33 cellular contexts compared by ENCODE assay signal in genomic region chr20:33640287-33640686, GRCh38. TPM values are rescaled to one million over a fixed set of nuclear protein-coding genes. Genes with fewer than 3 reads are reported as not detected.
"Had no signal": no experiment of that assay in that cellular context is flagged by ENCODE, and none has a peak within 500 bp of the region (broad histone marks: within the 10 kb centered on the region; RNA-seq: fewer than 3 reads in every experiment).

No MANE protein-coding gene starts in this region.

- H3K4me1 Mint-ChIP-seq: activated naive CD8-positive, alpha-beta T cell treated with anti-CD3 and anti-CD28 coated beads for 36 hours; natural killer cell; T-helper 17 cell had no signal

- H3K27ac Mint-ChIP-seq: activated CD8-positive, alpha-beta T cell treated with anti-CD3 and anti-CD28 coated beads for 36 hours; activated naive CD4-positive, alpha-beta T cell treated with anti-CD3 and anti-CD28 coated beads for 36 hours; activated naive CD8-positive, alpha-beta T cell treated with anti-CD3 and anti-CD28 coated beads for 36 hours; activated T-helper 1 cell treated with anti-CD3 and anti-CD28 coated beads, Interleukin-12 subunit alpha, Interleukin-12 subunit beta, Interleukin-2, Interleukin-4 antibody, amounts not matched to agents 30 ng/mL and 10 ng/mL and 1 ng/mL, durations not matched to agents 14 hours and 24 hours and 36 hours; brain; natural killer cell; T-helper 17 cell had no signal

- H3K4me3 ChIP-seq: adrenal gland, heart right ventricle, left lung, lower lobe of right lung, skin epidermis, testis, transverse colon had no signal

- H3K4me1 ChIP-seq: adrenal gland, foreskin keratinocyte, left lung, lower lobe of right lung, testis, transverse colon had no signal

- DNase-seq: activated CD4-positive, alpha-beta T cell treated with anti-CD3 and anti-CD28 coated beads, Interleukin-2, amount 50 U/mL, for 1 hour; activated CD4-positive, CD25-positive, alpha-beta regulatory T cell treated with anti-CD3 and anti-CD28 coated beads, Interleukin-2, amount 50 U/mL, for 72 hours; activated CD8-positive, alpha-beta T cell treated with anti-CD3 and anti-CD28 coated beads for 36 hours; activated effector memory CD4-positive, alpha-beta T cell treated with anti-CD3 and anti-CD28 coated beads, Interleukin-2, amount 50 U/mL, for 16 hours; activated naive CD4-positive, alpha-beta T cell treated with anti-CD3 and anti-CD28 coated beads for 36 hours; activated naive CD8-positive, alpha-beta T cell treated with anti-CD3 and anti-CD28 coated beads for 36 hours; activated T-cell treated with anti-CD3 and anti-CD28 coated beads, Interleukin-2, amount 50 U/mL, for 1 hour; aorta; cortex of kidney; effector memory CD8-positive, alpha-beta T cell; foreskin keratinocyte; heart right ventricle; lower lobe of right lung; mesenchymal stem cell; natural killer cell; posterior cingulate gyrus; right cardiac atrium; stimulated activated CD4-positive, alpha-beta T cell treated with anti-CD3 and anti-CD28 coated beads, Interleukin-12 subunit alpha, Interleukin-12 subunit beta, amount 100 ng/mL, for 4 hours; stimulated activated CD4-positive, alpha-beta T cell treated with anti-CD3 and anti-CD28 coated beads, Interleukin-4, amount 100 ng/mL, for 1 hour; stimulated activated naive CD8-positive, alpha-beta T cell treated with anti-CD3 and anti-CD28 coated beads, Interleukin-15, Interleukin-2, amounts not matched to agents 100 U/mL and 50 U/mL, for 24 hours; T-helper 17 cell; T1000; testis; transverse colon had no signal

- H3K27me3 ChIP-seq: adrenal gland, foreskin keratinocyte, heart right ventricle, left lung, testis, transverse colon had no signal

- H3K27me3 Mint-ChIP-seq: activated CD8-positive, alpha-beta T cell treated with anti-CD3 and anti-CD28 coated beads for 36 hours; activated naive CD8-positive, alpha-beta T cell treated with anti-CD3 and anti-CD28 coated beads for 36 hours; brain; effector memory CD8-positive, alpha-beta T cell; T-helper 17 cell had no signal

- H3K4me3 Mint-ChIP-seq: activated CD8-positive, alpha-beta T cell treated with anti-CD3 and anti-CD28 coated beads for 36 hours; activated naive CD4-positive, alpha-beta T cell treated with anti-CD3 and anti-CD28 coated beads for 36 hours; activated naive CD8-positive, alpha-beta T cell treated with anti-CD3 and anti-CD28 coated beads for 36 hours; activated T-helper 1 cell treated with anti-CD3 and anti-CD28 coated beads, Interleukin-12 subunit alpha, Interleukin-12 subunit beta, Interleukin-2, Interleukin-4 antibody, amounts not matched to agents 30 ng/mL and 10 ng/mL and 1 ng/mL, durations not matched to agents 14 hours and 24 hours and 36 hours; brain; effector memory CD8-positive, alpha-beta T cell; natural killer cell; T-helper 17 cell had no signal

- ATAC-seq: activated CD8-positive, alpha-beta T cell treated with anti-CD3 and anti-CD28 coated beads for 36 hours; effector memory CD8-positive, alpha-beta T cell; foreskin keratinocyte; heart right ventricle; left lung; lower lobe of right lung; natural killer cell; right cardiac atrium; stimulated activated naive CD8-positive, alpha-beta T cell treated with anti-CD3 and anti-CD28 coated beads, Interleukin-15, Interleukin-2, amounts not matched to agents 100 U/mL and 50 U/mL, for 24 hours; T-helper 17 cell had no signal

- H3K9me3 ChIP-seq: adrenal gland, heart right ventricle, left lung, lower lobe of right lung, testis, transverse colon had no signal

- H3K27ac ChIP-seq: adrenal gland, foreskin keratinocyte, heart right ventricle, left lung, lower lobe of right lung, skin epidermis, testis, transverse colon had no signal

- H3K9me3 Mint-ChIP-seq: activated CD8-positive, alpha-beta T cell treated with anti-CD3 and anti-CD28 coated beads for 36 hours; activated naive CD4-positive, alpha-beta T cell treated with anti-CD3 and anti-CD28 coated beads for 36 hours; activated naive CD8-positive, alpha-beta T cell treated with anti-CD3 and anti-CD28 coated beads for 36 hours; activated T-helper 1 cell treated with anti-CD3 and anti-CD28 coated beads, Interleukin-12 subunit alpha, Interleukin-12 subunit beta, Interleukin-2, Interleukin-4 antibody, amounts not matched to agents 30 ng/mL and 10 ng/mL and 1 ng/mL, durations not matched to agents 14 hours and 24 hours and 36 hours; brain; effector memory CD8-positive, alpha-beta T cell; natural killer cell had no signal

RNA-seq across cellular contexts. Expression of gene C20orf144, which starts 21.8 kb away (rescaled TPM):
- total RNA-seq: cardiac septum, cerebellum, endothelial cell of umbilical vein, heart right ventricle, lower lobe of right lung, right cardiac atrium, transverse colon, urinary bladder had no signal
- polyA plus RNA-seq: endothelial cell of umbilical vein, foreskin keratinocyte had no signal
